ENCODE assay signal across 33 cellular contexts in the genomic region with DNA sequence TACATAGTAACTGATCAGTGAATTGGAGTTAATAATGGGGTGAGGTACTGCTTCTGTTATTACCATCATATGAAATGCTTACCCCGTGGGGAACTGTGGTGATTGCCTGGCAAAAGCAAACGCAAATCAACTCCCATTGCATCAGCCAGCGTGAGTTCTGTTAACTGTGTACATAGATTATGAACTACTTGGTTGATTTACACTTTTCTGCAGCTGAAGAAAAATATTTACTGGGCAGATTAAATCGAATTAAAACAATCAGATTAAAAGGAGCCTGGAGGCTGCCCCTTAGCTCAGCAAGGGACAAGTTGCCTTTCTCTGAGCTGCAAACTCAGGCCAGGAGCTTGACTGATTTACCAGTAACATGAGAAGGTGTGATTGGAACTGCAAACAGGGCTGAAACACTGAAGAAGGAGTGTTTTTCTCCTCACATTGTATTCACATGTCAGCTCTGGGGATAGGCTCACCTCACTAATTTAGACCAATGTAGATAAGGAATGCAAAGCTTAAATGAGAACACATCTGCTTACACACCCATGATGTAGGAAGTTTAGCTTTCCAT.
A peak's percentile ranks its signal among the peaks of the same experiment; 100 is the strongest.
DNase-seq lines count a peak whose midpoint lies in the region; ATAC-seq, FAIRE-seq and TF ChIP-seq lines count a peak whose summit lies in the region.
"Had no signal": no experiment of that assay in that cellular context is flagged by ENCODE, and none has a peak within 500 bp of the region (broad histone marks: within the 10 kb centered on the region; RNA-seq: fewer than 3 reads in every experiment).

No MANE protein-coding gene starts in this region.

- TF ChIP-seq CTCF in PC-3 (conservative IDR thresholded peaks at IDR 0.05; ENCODE audit: low read depth, low read length) (no peak), GM13976 (IDR thresholded peaks at IDR 0.05; ENCODE audit: borderline replicate concordance, control extremely low read depth, extremely low read depth, insufficient read depth, missing control alignments) (no peak)

- CTCF ChIA-PET in PC-3 (lab: Charles Lee): interaction anchor here (0.5 kb wide), 1 partner anchor 141 kb away, joined by 12 read pairs; no protein-coding TSS in a partner anchor

- peak; percentile 18 for DNase-seq in NCI-H2171 treated with DMSO at 0.1 percent for 48 hours (lab: John Stamatoyannopoulos, UW)
- DNase-seq in NCI-H2171 (lab: John Stamatoyannopoulos, UW): no peak
- DNase-seq in HTR-8/SVneo (ENCODE audit: insufficient read length, low spot score): no peak
- no peak for DNase-seq in PC-3
- DNase-seq in left kidney (ENCODE audit: low read depth, low spot score): peak; percentile 17
- no peak for DNase-seq in NAMALWA (ENCODE audit: low spot score)
- DNase-seq in GM13976 (ENCODE audit: low spot score): no peak
- DNase-seq: activated CD4-positive, alpha-beta T cell treated with anti-CD3 and anti-CD28 coated beads, Interleukin-2, amount 50 U/mL, for 4 hours; activated CD8-positive, alpha-beta memory T cell treated with anti-CD3 and anti-CD28 coated beads, Interleukin-2, amount 10 ng/mL, durations not matched to agents 7 days and 5 days; activated gamma-delta T cell treated with Interleukin-2 at 50 U/mL for 16 hours; activated naive CD8-positive, alpha-beta T cell treated with anti-CD3 and anti-CD28 coated beads, Interleukin-2, amount 10 ng/mL, durations not matched to agents 7 days and 5 days; activated T-cell treated with anti-CD3 and anti-CD28 coated beads, Interleukin-2, amount 50 U/mL, for 4 hours; aorta; CD4-positive, alpha-beta memory T cell; gastrocnemius medialis; NCI-H187; NCI-H226; occipital lobe; psoas muscle; Right ventricle myocardium superior; stimulated activated CD4-positive, alpha-beta T cell treated with anti-CD3 and anti-CD28 coated beads, Interleukin-12 subunit alpha, Interleukin-12 subunit beta, amount 100 ng/mL, for 4 hours; stimulated activated CD4-positive, alpha-beta T cell treated with anti-CD3 and anti-CD28 coated beads, Interleukin-2, amount 100 ng/mL, for 48 hours; stimulated activated naive CD8-positive, alpha-beta T cell treated with anti-CD3 and anti-CD28 coated beads, Interleukin-15, amount 100 ng/mL, for 72 hours; T-helper 17 cell had no signal

- no TSS peak for BruUV-seq in PC-3 (replicated peaks; lab: Mats Ljungman, UMichigan)

- in situ Hi-C loops in GM13976 (cut with MboI; ENCODE audit: low sequenced_read_pairs, unreplicated experiment): no loop called here

- ATAC-seq in PC-3 (no peak), GM19455 (IDR thresholded peaks at IDR 0.05; ENCODE audit: unreplicated experiment) (no peak)
- ATAC-seq: activated CD4-positive, CD25-positive, alpha-beta regulatory T cell treated with anti-CD3 and anti-CD28 coated beads, Interleukin-2, amount 50 U/mL, for 24 hours; activated CD8-positive, alpha-beta memory T cell treated with anti-CD3 and anti-CD28 coated beads, Interleukin-2, amount 10 ng/mL, durations not matched to agents 7 days and 5 days; activated T-cell treated with anti-CD3 and anti-CD28 coated beads, Interleukin-2, amount 50 U/mL, for 4 hours; gastrocnemius medialis; natural killer cell treated with Interleukin-12 subunit alpha and Interleukin-12 subunit beta and Interleukin-15 and Interleukin-18, amount 100 ng/mL, for 72 hours; psoas muscle; sciatic nerve; stimulated activated naive CD8-positive, alpha-beta T cell treated with anti-CD3 and anti-CD28 coated beads, Interleukin-15, amount 100 ng/mL, for 72 hours; T-helper 17 cell had no signal

- no peaks in the 10 kb centered on the region for H3K9me2 ChIP-seq in PC-3 (replicated peaks; ENCODE audit: low read length)

- no peaks in the 10 kb centered on the region for H3K79me2 ChIP-seq in PC-3 (ENCODE audit: low read length)

- H3K4me2 ChIP-seq in PC-3 (ENCODE audit: low read length): no peak overlapping the region

- no peak overlapping the region for H3K4me3 ChIP-seq in PC-3 (ENCODE audit: low read length)
- H3K4me3 ChIP-seq: gastrocnemius medialis, lung, psoas muscle, thoracic aorta had no signal

- POLR2A ChIA-PET in PC-3 (lab: Charles Lee; ENCODE audit: unreplicated experiment): interaction anchor here (0.6 to 0.8 kb wide), 2 partner anchors 32 to 64 kb away, joined by 3 to 6 read pairs; no protein-coding TSS in a partner anchor

- H3K27me3 ChIP-seq in PC-3 (ENCODE audit: low read length): no peaks in the 10 kb centered on the region
- H3K27me3 ChIP-seq: gastrocnemius medialis had no signal

- no peak overlapping the region for H3K9ac ChIP-seq in PC-3 (ENCODE audit: low read length)

- H3K36me3 ChIP-seq in PC-3 (ENCODE audit: low read depth, low read length): no peaks in the 10 kb centered on the region
- H3K36me3 ChIP-seq: gastrocnemius medialis, thoracic aorta had no signal

- H3F3A ChIP-seq in PC-3 (ENCODE audit: low read length, unreplicated experiment): peaks cover 6% of the 10 kb centered on the region

- 0 out of 2 replicates have a peak overlapping the region, but pooled peaks have one; percentile 27 for H2AFZ ChIP-seq in PC-3 (ENCODE audit: low read length)

- H4K20me1 ChIP-seq in PC-3 (ENCODE audit: low read length): no peaks in the 10 kb centered on the region

- H3K27ac ChIP-seq in PC-3 (ENCODE audit: low read length): no peak overlapping the region
- H3K27ac ChIP-seq: gastrocnemius medialis, psoas muscle, thoracic aorta had no signal

- intact Hi-C loops in PC-3 (cut with micrococcal nuclease): no loop called here

- H3K4me1 ChIP-seq in PC-3 (ENCODE audit: insufficient read depth, low read length): peaks cover 52% of the 10 kb centered on the region
- H3K4me1 ChIP-seq: gastrocnemius medialis, psoas muscle had no signal

- peak; percentile 20 for FAIRE-seq in HTR-8/SVneo (lab: Jason Lieb, UNC)
- FAIRE-seq: GM12891, TTC549, urothelium cell line had no signal

- no peaks in the 10 kb centered on the region for H3K9me3 ChIP-seq in PC-3 (ENCODE audit: low read length)
- H3K9me3 ChIP-seq: gastrocnemius medialis, thoracic aorta had no signal

Comparison
In these comparisons a context has a peak if more than half of its experiments do, and no peak if none do; other contexts are left out.
1. DNase-seq: peak in NCI-H2171 treated with DMSO at 0.1 percent for 48 hours (single experiment) and left kidney (single experiment); none in NCI-H2171 (single experiment), HTR-8/SVneo (single experiment), PC-3 (single experiment), NAMALWA (single experiment) and GM13976 (single experiment).